In genomic region chr7:73342645-73343044, GRCh38 we compare ENCODE assay signal across 8 cellular contexts. TPM values are rescaled to one million over a fixed set of nuclear protein-coding genes. Genes with fewer than 3 reads are reported as not detected.
DNase-seq lines count a peak whose midpoint lies in the region; ATAC-seq lines count a peak whose summit lies in the region.

No MANE protein-coding gene starts in this region.

- H3K4me1 ChIP-seq in mesenchymal stem cell (ENCODE audit: control insufficient read depth, insufficient read depth, low read depth, low read length): peaks cover 7% of the 10 kb centered on the region

- WGBS in mesenchymal stem cell: 72% methylated on average over 8 of the region's 8 CpGs

- H4K91ac ChIP-seq in mesenchymal stem cell (ENCODE audit: low read length): no peak overlapping the region

- no peaks in the 10 kb centered on the region for H3K36me3 ChIP-seq in mesenchymal stem cell (ENCODE audit: control insufficient read depth in 1 of 2, insufficient read depth in 2 of 2, low read depth in 1 of 2, low read length in 2 of 2)

- H2BK15ac ChIP-seq in mesenchymal stem cell (ENCODE audit: low read depth, poor library complexity, severe bottlenecking): peak overlapping the region; percentile 65

- peak overlapping the region in 1 of 2 experiments; percentile 75 for H3K4me3 ChIP-seq in mesenchymal stem cell (ENCODE audit: insufficient read depth in 1 of 2, low read depth in 1 of 2, low read length in 2 of 2)

- H3K4ac ChIP-seq in mesenchymal stem cell (ENCODE audit: low read depth in 1 of 2, low read length in 2 of 2): no peak overlapping the region

- no peaks in the 10 kb centered on the region for H3K9me3 ChIP-seq in mesenchymal stem cell (ENCODE audit: control insufficient read depth, low read length)

- no peak overlapping the region for H3K14ac ChIP-seq in mesenchymal stem cell (ENCODE audit: low read length in 2 of 2)

- H2AK5ac ChIP-seq in mesenchymal stem cell (ENCODE audit: low read length, severe bottlenecking): peak overlapping the region; percentile 87

- DNase-seq in A172 (ENCODE audit: low spot score) (peak; percentile 60), LHCN-M2 (ENCODE audit: low read depth) (peak; percentile 83), cerebellar cortex (ENCODE audit: low spot score) (peak; percentile 23), mesenchymal stem cell (peak; percentile 80)
- DNase-seq in central memory CD4-positive, alpha-beta T cell: no peak

- ATAC-seq in GM18520 (IDR thresholded peaks at IDR 0.05; ENCODE audit: unreplicated experiment) (no peak), GM21515 (IDR thresholded peaks at IDR 0.05; ENCODE audit: unreplicated experiment) (no peak), GM18867 (IDR thresholded peaks at IDR 0.05; ENCODE audit: unreplicated experiment) (no peak)

- no peak overlapping the region for H3K23ac ChIP-seq in mesenchymal stem cell (ENCODE audit: low read length in 2 of 2)

- H3K27ac ChIP-seq in mesenchymal stem cell (ENCODE audit: low read length, poor library complexity, severe bottlenecking): no peak overlapping the region

- peak overlapping the region; percentile 54 to 72 for H3K18ac ChIP-seq in mesenchymal stem cell (ENCODE audit: low read depth in 1 of 2, low read length in 2 of 2)

- peak overlapping the region; percentile 92 for H2AFZ ChIP-seq in mesenchymal stem cell (ENCODE audit: low read depth, low read length)

- peak overlapping the region; percentile 29 for H4K8ac ChIP-seq in mesenchymal stem cell (ENCODE audit: low read length)

- no peak overlapping the region for H2BK120ac ChIP-seq in mesenchymal stem cell (ENCODE audit: low read depth, low read length)

- H3K27me3 ChIP-seq in mesenchymal stem cell (ENCODE audit: control insufficient read depth in 1 of 2, insufficient read depth in 1 of 2, low read length in 2 of 2): peaks cover 0 to 33% of the 10 kb centered on the region in 2 experiments

- H3K9ac ChIP-seq in mesenchymal stem cell (ENCODE audit: low read length): peak overlapping the region; percentile 77

- H3K4me2 ChIP-seq in mesenchymal stem cell (ENCODE audit: low read length, poor library complexity, severe bottlenecking): no peak overlapping the region

- peak overlapping the region in 1 of 2 experiments; percentile 90 for H2BK12ac ChIP-seq in mesenchymal stem cell (ENCODE audit: low read length in 2 of 2)

- H3K79me1 ChIP-seq in mesenchymal stem cell (replicated peaks; ENCODE audit: low read length, poor library complexity, severe bottlenecking): no peaks in the 10 kb centered on the region

- no peak overlapping the region for H2BK5ac ChIP-seq in mesenchymal stem cell (ENCODE audit: low read depth, low read length, poor library complexity, severe bottlenecking)

RNA-seq across cellular contexts. Expression of gene FKBP6, which starts 14.7 kb away (rescaled TPM):
- not detected in 2 replicates for total RNA-seq in A172 (2014; rRNA removed; shearing (Covaris generic))
- total RNA-seq in LHCN-M2 (2014; rRNA removed): not detected in 2 replicates
- polyA plus RNA-seq in LHCN-M2 (2012): not detected
- polyA plus RNA-seq in mesenchymal stem cell (2013, experiment 1 of 2): not detected
- polyA plus RNA-seq in mesenchymal stem cell (2013, experiment 2 of 2): not detected

RNA-seq across cellular contexts. Expression of gene TRIM50, which starts 14.8 kb away (rescaled TPM):
- total RNA-seq in A172 (2014; rRNA removed; shearing (Covaris generic)): not detected in 2 replicates
- not detected in 2 replicates for total RNA-seq in LHCN-M2 (2014; rRNA removed)
- polyA plus RNA-seq in LHCN-M2 (2012): not detected
- polyA plus RNA-seq in mesenchymal stem cell (2013, experiment 1 of 2): not detected
- not detected for polyA plus RNA-seq in mesenchymal stem cell (2013, experiment 2 of 2)

RNA-seq across cellular contexts. Expression of gene NSUN5, which starts 34.0 kb away (rescaled TPM):
- total RNA-seq in A172 (2014; rRNA removed; shearing (Covaris generic)): 9.4 and 11.6 TPM in 2 replicates
- total RNA-seq in LHCN-M2 (2014; rRNA removed): 50.5 and 53.9 TPM in 2 replicates
- 29.3 TPM for polyA plus RNA-seq in LHCN-M2 (2012)
- 11.3 TPM for polyA plus RNA-seq in mesenchymal stem cell (2013, experiment 1 of 2)
- polyA plus RNA-seq in mesenchymal stem cell (2013, experiment 2 of 2): 10.9 TPM
